ENCODE assay signal across 25 cellular contexts in the genomic region with DNA sequence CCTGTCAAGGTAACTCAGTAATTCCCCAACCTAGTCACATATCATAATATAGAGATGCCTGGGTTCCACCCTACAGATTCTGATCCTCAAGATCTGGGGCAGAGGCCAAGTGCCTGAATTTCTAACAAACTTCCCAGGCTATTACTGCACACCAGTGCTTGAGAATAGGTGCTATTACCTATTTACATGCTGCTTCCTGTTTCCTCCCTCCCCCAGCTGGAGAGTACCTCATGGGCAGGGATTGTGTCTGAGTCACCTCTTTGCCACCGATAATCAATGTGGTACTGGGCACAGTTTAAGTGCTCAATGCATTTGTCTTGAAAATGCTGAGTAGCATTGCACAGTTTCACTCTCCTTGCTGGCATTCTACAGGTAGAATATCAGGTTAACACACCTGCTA.
"Had no signal": no experiment of that assay in that cellular context is flagged by ENCODE, and none has a peak within 500 bp of the region (broad histone marks: within the 10 kb centered on the region; RNA-seq: fewer than 3 reads in every experiment).

No MANE protein-coding gene starts in this region.

- ATAC-seq: activated CD4-positive, CD25-positive, alpha-beta regulatory T cell treated with anti-CD3 and anti-CD28 coated beads, Interleukin-2, amount 50 U/mL, for 24 hours; activated naive CD8-positive, alpha-beta T cell treated with anti-CD3 and anti-CD28 coated beads, Interleukin-2, amount 50 U/mL, for 24 hours; effector memory CD8-positive, alpha-beta T cell had no signal

- H3K4me1 Mint-ChIP-seq: activated naive CD4-positive, alpha-beta T cell treated with anti-CD3 and anti-CD28 coated beads, Interleukin-2, amount 10 ng/mL, durations not matched to agents 7 days and 5 days; activated naive CD8-positive, alpha-beta T cell treated with anti-CD3 and anti-CD28 coated beads, Interleukin-2, amount 50 U/mL, for 24 hours; naive B cell had no signal

- H3K27ac Mint-ChIP-seq: activated naive CD4-positive, alpha-beta T cell treated with anti-CD3 and anti-CD28 coated beads, Interleukin-2, amount 10 ng/mL, durations not matched to agents 7 days and 5 days; activated naive CD8-positive, alpha-beta T cell treated with anti-CD3 and anti-CD28 coated beads, Interleukin-2, amount 50 U/mL, for 24 hours; brain; effector memory CD8-positive, alpha-beta T cell; naive B cell; neural progenitor cell; progenitor cell of endocrine pancreas had no signal

- H3K36me3 Mint-ChIP-seq: activated naive CD4-positive, alpha-beta T cell treated with anti-CD3 and anti-CD28 coated beads, Interleukin-2, amount 10 ng/mL, durations not matched to agents 7 days and 5 days; brain; naive B cell; neural progenitor cell had no signal

- H3K9me3 Mint-ChIP-seq: activated naive CD4-positive, alpha-beta T cell treated with anti-CD3 and anti-CD28 coated beads, Interleukin-2, amount 10 ng/mL, durations not matched to agents 7 days and 5 days; activated naive CD8-positive, alpha-beta T cell treated with anti-CD3 and anti-CD28 coated beads, Interleukin-2, amount 50 U/mL, for 24 hours; neural progenitor cell had no signal

- DNase-seq: activated CD4-positive, alpha-beta T cell treated with anti-CD3 and anti-CD28 coated beads, Interleukin-2, amount 50 U/mL, for 1 hour; activated CD8-positive, alpha-beta memory T cell treated with anti-CD3 and anti-CD28 coated beads for 24 hours; activated CD8-positive, alpha-beta memory T cell treated with anti-CD3 and anti-CD28 coated beads, Interleukin-2, amount 50 U/mL, for 48 hours; activated effector memory CD4-positive, alpha-beta T cell treated with Interleukin-2 at 50 U/mL for 16 hours; activated naive CD4-positive, alpha-beta T cell treated with anti-CD3 and anti-CD28 coated beads, Interleukin-2, amount 10 ng/mL, durations not matched to agents 7 days and 5 days; activated naive CD8-positive, alpha-beta T cell treated with anti-CD3 and anti-CD28 coated beads, Interleukin-2, amount 50 U/mL, for 24 hours; activated T-cell treated with anti-CD3 and anti-CD28 coated beads, Interleukin-2, amount 50 U/mL, for 48 hours; anterior cingulate cortex; caudate nucleus; effector memory CD8-positive, alpha-beta T cell; foreskin fibroblast; islet precursor cell; left ventricle myocardium inferior; mammary epithelial cell; naive B cell; stimulated activated CD4-positive, alpha-beta T cell treated with anti-CD3 and anti-CD28 coated beads, Interleukin-12 subunit alpha, Interleukin-12 subunit beta, amount 100 ng/mL, for 4 hours; stimulated activated CD4-positive, alpha-beta T cell treated with anti-CD3 and anti-CD28 coated beads, Interleukin-1b, Interleukin-23, amount 100 ng/mL, for 48 hours; stimulated activated naive CD4-positive, alpha-beta T cell treated with Interleukin-2 at 50 U/mL for 16 hours; substantia nigra; tibial artery; uterus had no signal

- H3K27me3 Mint-ChIP-seq: activated naive CD4-positive, alpha-beta T cell treated with anti-CD3 and anti-CD28 coated beads, Interleukin-2, amount 10 ng/mL, durations not matched to agents 7 days and 5 days had no signal

- H3K4me3 Mint-ChIP-seq: activated naive CD4-positive, alpha-beta T cell treated with anti-CD3 and anti-CD28 coated beads, Interleukin-2, amount 10 ng/mL, durations not matched to agents 7 days and 5 days; activated naive CD8-positive, alpha-beta T cell treated with anti-CD3 and anti-CD28 coated beads, Interleukin-2, amount 50 U/mL, for 24 hours; brain; effector memory CD8-positive, alpha-beta T cell; neural progenitor cell had no signal
